8 cellular contexts compared by ENCODE assay signal in the genomic region with DNA sequence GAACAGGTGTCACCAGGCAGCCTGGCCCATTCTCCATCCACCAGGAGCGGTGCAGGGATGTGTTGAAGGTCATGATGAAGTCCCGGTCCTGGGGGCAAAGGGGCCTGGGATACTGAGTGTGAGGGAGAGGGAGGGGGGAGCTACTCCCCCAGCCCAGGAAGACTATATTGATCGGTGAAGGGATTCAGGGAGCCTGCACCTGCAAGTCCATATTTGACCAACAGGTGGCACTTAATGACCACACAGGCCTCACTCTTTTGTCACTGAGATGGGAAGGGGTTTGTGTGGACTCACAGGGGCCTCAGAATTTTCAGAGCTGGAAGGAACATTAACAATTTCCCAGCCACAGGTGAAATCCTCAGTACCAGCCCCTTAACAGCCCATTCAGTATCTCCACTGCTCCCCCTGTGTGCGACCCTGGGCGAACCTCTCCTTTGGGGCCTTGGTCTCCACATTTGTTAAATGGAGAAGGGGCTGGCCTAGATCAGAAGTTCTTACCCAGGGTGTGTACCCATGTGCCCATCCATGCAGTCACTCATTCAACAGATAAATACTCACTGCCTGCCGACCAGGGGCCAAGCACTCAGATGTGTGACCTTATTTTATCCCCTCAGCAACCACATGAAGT. TPM values are rescaled to one million over a fixed set of nuclear protein-coding genes. Genes with fewer than 3 reads are reported as not detected.
DNase-seq lines count a peak whose midpoint lies in the region; ATAC-seq and TF ChIP-seq lines count a peak whose summit lies in the region.

No MANE protein-coding gene starts in this region.

- peak; percentile 38 to 49 for DNase-seq in NCI-H2081 (lab: John Stamatoyannopoulos, UW)
- no peak for DNase-seq in NCI-H2081 treated with DMSO at 0.1 percent for 48 hours (lab: John Stamatoyannopoulos, UW)
- DNase-seq in LHCN-M2 (ENCODE audit: low read depth): peak; percentile 17
- DNase-seq in SHP77 (lab: John Stamatoyannopoulos, UW): peak; percentile 69 to 70
- peak; percentile 61 for DNase-seq in choroid plexus epithelial cell (ENCODE audit: low read depth)
- peak; percentile 48 for DNase-seq in mucosa of gallbladder (ENCODE audit: low spot score)

- TF ChIP-seq CTCF in choroid plexus epithelial cell (conservative IDR thresholded peaks at IDR 0.05; ENCODE audit: low read depth, low read length): peak; percentile 88

- H3K4me3 ChIP-seq in choroid plexus epithelial cell (ENCODE audit: low read depth, low read length): no peak overlapping the region

- ATAC-seq in GM21576 (IDR thresholded peaks at IDR 0.05; ENCODE audit: unreplicated experiment): no peak
- ATAC-seq in GM19351 (IDR thresholded peaks at IDR 0.05; ENCODE audit: unreplicated experiment): no peak

RNA-seq across cellular contexts. Expression of a gene that starts 55.6 kb away (rescaled TPM):
- not detected in 2 replicates for total RNA-seq in LHCN-M2 (2014; rRNA removed)
- polyA plus RNA-seq in LHCN-M2 (2012): 0.10 TPM
- 0.14 TPM for total RNA-seq in mucosa of gallbladder
